ENCODE assay signal across 16 cellular contexts in genomic region chr2:12948231-12948962, GRCh38.
A peak's percentile ranks its signal among the peaks of the same experiment; 100 is the strongest.
DNase-seq lines count a peak whose midpoint lies in the region; ATAC-seq and TF ChIP-seq lines count a peak whose summit lies in the region.
"Had no signal": no experiment of that assay in that cellular context is flagged by ENCODE, and none has a peak within 500 bp of the region (broad histone marks: within the 10 kb centered on the region; RNA-seq: fewer than 3 reads in every experiment).

No MANE protein-coding gene starts in this region.

- CTCF ChIA-PET in activated CD8-positive, alpha-beta T cell treated with anti-CD3 and anti-CD28 coated beads, Interleukin-2, amount 10 ng/mL, durations not matched to agents 7 days and 5 days (lab: Charles Lee), result interaction anchor here (1.0 to 3.5 kb wide), 5 partner anchors 10 to 59 kb away, joined by 3 to 23 read pairs (median 4); no protein-coding TSS in a partner anchor

- no peaks in the 10 kb centered on the region for H3K27me3 Mint-ChIP-seq in HFFc6 (ENCODE audit: insufficient read depth)
- H3K27me3 Mint-ChIP-seq in activated CD8-positive, alpha-beta T cell treated with anti-CD3 and anti-CD28 coated beads, Interleukin-2, amount 10 ng/mL, durations not matched to agents 7 days and 5 days (ENCODE audit: low read depth), result peaks cover 22% of the 10 kb centered on the region
- peaks cover 7 to 12% of the 10 kb centered on the region in 2 donors for H3K27me3 Mint-ChIP-seq in natural killer cell (ENCODE audit: low read depth in 2 of 2)

- POLR2A ChIA-PET in activated CD8-positive, alpha-beta T cell treated with anti-CD3 and anti-CD28 coated beads, Interleukin-2, amount 10 ng/mL, durations not matched to agents 7 days and 5 days (lab: Charles Lee), result no interaction called here

- no peaks in the 10 kb centered on the region for H3K9me3 Mint-ChIP-seq in HFFc6
- H3K9me3 Mint-ChIP-seq in activated CD8-positive, alpha-beta T cell treated with anti-CD3 and anti-CD28 coated beads, Interleukin-2, amount 10 ng/mL, durations not matched to agents 7 days and 5 days (ENCODE audit: insufficient read depth), result no peaks in the 10 kb centered on the region
- H3K9me3 Mint-ChIP-seq in natural killer cell, result no peaks in the 10 kb centered on the region
- H3K9me3 Mint-ChIP-seq: activated naive CD8-positive, alpha-beta T cell treated with anti-CD3 and anti-CD28 coated beads for 36 hours; mesothelial cell of epicardium had no signal

- H3K36me3 Mint-ChIP-seq in HFFc6 (ENCODE audit: low read depth), result no peaks in the 10 kb centered on the region
- no peaks in the 10 kb centered on the region for H3K36me3 Mint-ChIP-seq in activated CD8-positive, alpha-beta T cell treated with anti-CD3 and anti-CD28 coated beads, Interleukin-2, amount 10 ng/mL, durations not matched to agents 7 days and 5 days (ENCODE audit: low read depth)
- no peaks in the 10 kb centered on the region for H3K36me3 Mint-ChIP-seq in natural killer cell
- H3K36me3 Mint-ChIP-seq: activated naive CD8-positive, alpha-beta T cell treated with anti-CD3 and anti-CD28 coated beads for 36 hours; mesothelial cell of epicardium had no signal

- H3K4me1 Mint-ChIP-seq in HFFc6 (ENCODE audit: low read depth), result peaks cover 53% of the 10 kb centered on the region
- H3K4me1 Mint-ChIP-seq in activated CD8-positive, alpha-beta T cell treated with anti-CD3 and anti-CD28 coated beads, Interleukin-2, amount 10 ng/mL, durations not matched to agents 7 days and 5 days (ENCODE audit: low read depth), result peaks cover 26% of the 10 kb centered on the region
- peaks cover 12 to 21% of the 10 kb centered on the region in 2 donors for H3K4me1 Mint-ChIP-seq in natural killer cell

- TF ChIP-seq CTCF in HFFc6 (IDR thresholded peaks at IDR 0.05) (no peak), natural killer cell (IDR thresholded peaks at IDR 0.05) (no peak)

- peak; percentile 43 for DNase-seq in NCI-H748 (lab: John Stamatoyannopoulos, UW; ENCODE audit: unreplicated experiment)
- DNase-seq in NCI-H748 treated with DMSO at 0.1 percent for 48 hours (lab: John Stamatoyannopoulos, UW), result no peak
- DNase-seq in HFFc6, result peak; percentile 52
- no peak for DNase-seq in activated CD8-positive, alpha-beta T cell treated with anti-CD3 and anti-CD28 coated beads, Interleukin-2, amount 10 ng/mL, durations not matched to agents 7 days and 5 days
- DNase-seq in natural killer cell, result no peak
- no peak for DNase-seq in DMS79 (lab: John Stamatoyannopoulos, UW)
- no peak for DNase-seq in NCI-H345 treated with DMSO at 0.1 percent for 48 hours (lab: John Stamatoyannopoulos, UW; ENCODE audit: unreplicated experiment)
- DNase-seq: activated CD8-positive, alpha-beta memory T cell treated with anti-CD3 and anti-CD28 coated beads, Interleukin-2, amount 50 U/mL, for 48 hours; NCI-H1092 treated with DMSO at 0.1 percent for 48 hours; NCI-H345; pancreas had no signal

- H3K4me3 Mint-ChIP-seq in HFFc6 (no peak overlapping the region), natural killer cell (no peak overlapping the region)
- no peak overlapping the region for H3K4me3 Mint-ChIP-seq in activated CD8-positive, alpha-beta T cell treated with anti-CD3 and anti-CD28 coated beads, Interleukin-2, amount 10 ng/mL, durations not matched to agents 7 days and 5 days
- H3K4me3 Mint-ChIP-seq: activated naive CD8-positive, alpha-beta T cell treated with anti-CD3 and anti-CD28 coated beads for 36 hours; mesothelial cell of epicardium had no signal

- intact Hi-C loops in natural killer cell (cut with micrococcal nuclease), result no loop called here

- H3K27ac Mint-ChIP-seq in HFFc6, result peak overlapping the region; percentile 39; the same call in 1 of the 2 replicates
- H3K27ac Mint-ChIP-seq in activated CD8-positive, alpha-beta T cell treated with anti-CD3 and anti-CD28 coated beads, Interleukin-2, amount 10 ng/mL, durations not matched to agents 7 days and 5 days, result peak overlapping the region; percentile 2
- peak overlapping the region; percentile 19 to 52 for H3K27ac Mint-ChIP-seq in natural killer cell
- H3K27ac Mint-ChIP-seq: activated naive CD8-positive, alpha-beta T cell treated with anti-CD3 and anti-CD28 coated beads for 36 hours; mesothelial cell of epicardium had no signal

- no peak for ATAC-seq in activated CD8-positive, alpha-beta T cell treated with anti-CD3 and anti-CD28 coated beads, Interleukin-2, amount 10 ng/mL, durations not matched to agents 7 days and 5 days
- peak in 2 of 3 donors; percentile 7 to 71 for ATAC-seq in natural killer cell
- ATAC-seq in HG03342 (IDR thresholded peaks at IDR 0.05; ENCODE audit: unreplicated experiment), result no peak
- ATAC-seq: esophagus mucosa, pancreas, Right ventricle myocardium inferior had no signal

Comparison
In these comparisons a context has a peak if more than half of its experiments do, and no peak if none do; other contexts are left out.
1. DNase-seq: peak in NCI-H748 (single experiment) and HFFc6 (single experiment); none in NCI-H748 treated with DMSO at 0.1 percent for 48 hours (single experiment), activated CD8-positive, alpha-beta T cell treated with anti-CD3 and anti-CD28 coated beads, Interleukin-2, amount 10 ng/mL, durations not matched to agents 7 days and 5 days (single experiment), natural killer cell (single experiment), DMS79 (single experiment) and NCI-H345 treated with DMSO at 0.1 percent for 48 hours (single experiment).
2. ATAC-seq: peak in natural killer cell (2 of 3); none in activated CD8-positive, alpha-beta T cell treated with anti-CD3 and anti-CD28 coated beads, Interleukin-2, amount 10 ng/mL, durations not matched to agents 7 days and 5 days (single experiment) and HG03342 (single experiment).
3. Peak in every context shown above with its lines, with median percentiles within 50 percentile points of each other: H3K27ac Mint-ChIP-seq.